Comparison of ENCODE assay signal across 14 cellular contexts in genomic region chr16:48906076-48906475, GRCh38.
DNase-seq lines count a peak whose midpoint lies in the region; ATAC-seq and TF ChIP-seq lines count a peak whose summit lies in the region.
"Had no signal": no experiment of that assay in that cellular context is flagged by ENCODE, and none has a peak within 500 bp of the region (broad histone marks: within the 10 kb centered on the region; RNA-seq: fewer than 3 reads in every experiment).

No MANE protein-coding gene starts in this region.

- H3F3A ChIP-seq in GM23338 (replicated peaks; ENCODE audit: low read depth), result no peaks in the 10 kb centered on the region

- H3K9me3 Mint-ChIP-seq in GM23338 (no peaks in the 10 kb centered on the region), type B pancreatic cell (no peaks in the 10 kb centered on the region)
- peaks cover 0 to 5% (median 0%) of the 10 kb centered on the region in 11 donors for H3K9me3 Mint-ChIP-seq in naive thymus-derived CD4-positive, alpha-beta T cell
- H3K9me3 Mint-ChIP-seq in activated CD8-positive, alpha-beta T cell treated with anti-CD3 and anti-CD28 coated beads, Interleukin-2, amount 10 ng/mL, durations not matched to agents 7 days and 5 days (ENCODE audit: insufficient read depth), result no peaks in the 10 kb centered on the region
- H3K9me3 Mint-ChIP-seq: CD4-positive, alpha-beta T cell had no signal

- H3K4me3 Mint-ChIP-seq in GM23338 (no peak overlapping the region), type B pancreatic cell (peak overlapping the region; percentile 44)
- no peak overlapping the region for H3K4me3 Mint-ChIP-seq in naive thymus-derived CD4-positive, alpha-beta T cell
- no peak overlapping the region for H3K4me3 Mint-ChIP-seq in activated CD8-positive, alpha-beta T cell treated with anti-CD3 and anti-CD28 coated beads, Interleukin-2, amount 10 ng/mL, durations not matched to agents 7 days and 5 days
- H3K4me3 Mint-ChIP-seq: B cell; CD4-positive, alpha-beta T cell had no signal

- POLR2A ChIA-PET in naive thymus-derived CD4-positive, alpha-beta T cell (lab: Charles Lee), result no interaction called here
- POLR2A ChIA-PET in activated CD8-positive, alpha-beta T cell treated with anti-CD3 and anti-CD28 coated beads, Interleukin-2, amount 10 ng/mL, durations not matched to agents 7 days and 5 days (lab: Charles Lee), result no interaction called here

- DNase-seq in GM23338 (ENCODE audit: low spot score) (no peak), coronary artery (ENCODE audit: low spot score) (peak; percentile 29), left lobe of liver (ENCODE audit: low spot score) (peak; percentile 11), type B pancreatic cell (ENCODE audit: extremely low spot score, unreplicated experiment) (no peak)
- DNase-seq in naive thymus-derived CD4-positive, alpha-beta T cell, result no peak
- DNase-seq in activated CD8-positive, alpha-beta T cell treated with anti-CD3 and anti-CD28 coated beads, Interleukin-2, amount 10 ng/mL, durations not matched to agents 7 days and 5 days, result no peak
- DNase-seq: C1 segment of cervical spinal cord; Calu3; CD4-positive, alpha-beta T cell; DMS 273 treated with DMSO at 0.1 percent for 48 hours had no signal

- ATAC-seq in GM23338, result no peak
- no peak for ATAC-seq in left lobe of liver
- ATAC-seq in naive thymus-derived CD4-positive, alpha-beta T cell, result no peak
- ATAC-seq in GM18520 (IDR thresholded peaks at IDR 0.05; ENCODE audit: unreplicated experiment), result no peak
- ATAC-seq in activated CD8-positive, alpha-beta T cell treated with anti-CD3 and anti-CD28 coated beads, Interleukin-2, amount 10 ng/mL, durations not matched to agents 7 days and 5 days, result no peak
- ATAC-seq: HCT116 had no signal

- H3K27ac Mint-ChIP-seq in GM23338, result no peak overlapping the region
- no peak overlapping the region for H3K27ac Mint-ChIP-seq in type B pancreatic cell
- no peak overlapping the region for H3K27ac Mint-ChIP-seq in naive thymus-derived CD4-positive, alpha-beta T cell
- H3K27ac Mint-ChIP-seq in activated CD8-positive, alpha-beta T cell treated with anti-CD3 and anti-CD28 coated beads, Interleukin-2, amount 10 ng/mL, durations not matched to agents 7 days and 5 days, result no peak overlapping the region
- H3K27ac Mint-ChIP-seq: B cell; CD4-positive, alpha-beta T cell had no signal

- H3K4me1 Mint-ChIP-seq in GM23338, result peaks cover 18% of the 10 kb centered on the region
- H3K4me1 Mint-ChIP-seq in type B pancreatic cell (ENCODE audit: unreplicated experiment), result peaks cover 15% of the 10 kb centered on the region
- no peaks in the 10 kb centered on the region for H3K4me1 Mint-ChIP-seq in naive thymus-derived CD4-positive, alpha-beta T cell
- H3K4me1 Mint-ChIP-seq in activated CD8-positive, alpha-beta T cell treated with anti-CD3 and anti-CD28 coated beads, Interleukin-2, amount 10 ng/mL, durations not matched to agents 7 days and 5 days (ENCODE audit: low read depth), result no peaks in the 10 kb centered on the region
- H3K4me1 Mint-ChIP-seq: B cell had no signal

- no peak for TF ChIP-seq CTCF in GM23338 (conservative IDR thresholded peaks at IDR 0.05; ENCODE audit: low read depth in 2 of 2)
- TF ChIP-seq CTCF in coronary artery (IDR thresholded peaks at IDR 0.05), result no peak
- no peak for TF ChIP-seq CTCF in type B pancreatic cell (conservative IDR thresholded peaks at IDR 0.05)

- 0 out of 2 replicates have a peak, but pooled peaks cover 4% of the 10 kb centered on the region for H3K4me1 ChIP-seq in GM23338 (ENCODE audit: insufficient read depth)
- no peaks in the 10 kb centered on the region for H3K4me1 ChIP-seq in naive thymus-derived CD4-positive, alpha-beta T cell (ENCODE audit: control insufficient read depth in 2 of 2, insufficient read depth in 2 of 2, low read length in 2 of 2)

- H3K9me2 ChIP-seq in GM23338 (ENCODE audit: insufficient read depth), result peaks cover 7% of the 10 kb centered on the region; the same call in 1 of the 2 replicates

- H3K4me3 ChIP-seq in GM23338 (no peak overlapping the region), coronary artery (no peak overlapping the region)
- no peak overlapping the region for H3K4me3 ChIP-seq in naive thymus-derived CD4-positive, alpha-beta T cell (ENCODE audit: low read length)

- no peaks in the 10 kb centered on the region for H3K9me3 ChIP-seq in naive thymus-derived CD4-positive, alpha-beta T cell (ENCODE audit: control insufficient read depth in 2 of 3, low read length in 3 of 3)

- H4K20me1 ChIP-seq in GM23338 (replicated peaks; ENCODE audit: insufficient read depth), result no peaks in the 10 kb centered on the region

- no peaks in the 10 kb centered on the region for H3K27me3 ChIP-seq in GM23338 (ENCODE audit: insufficient read depth)
- H3K27me3 ChIP-seq in naive thymus-derived CD4-positive, alpha-beta T cell (ENCODE audit: control insufficient read depth in 2 of 2, insufficient read depth in 2 of 2, low read length in 2 of 2), result no peaks in the 10 kb centered on the region

- intact Hi-C loops in naive thymus-derived CD4-positive, alpha-beta T cell (cut with micrococcal nuclease), result no loop called here

- no peaks in the 10 kb centered on the region for H3K36me3 Mint-ChIP-seq in GM23338 (ENCODE audit: low read depth)
- H3K36me3 Mint-ChIP-seq in type B pancreatic cell, result no peaks in the 10 kb centered on the region
- no peaks in the 10 kb centered on the region for H3K36me3 Mint-ChIP-seq in naive thymus-derived CD4-positive, alpha-beta T cell
- no peaks in the 10 kb centered on the region for H3K36me3 Mint-ChIP-seq in activated CD8-positive, alpha-beta T cell treated with anti-CD3 and anti-CD28 coated beads, Interleukin-2, amount 10 ng/mL, durations not matched to agents 7 days and 5 days (ENCODE audit: low read depth)

- H3K36me3 ChIP-seq in GM23338 (ENCODE audit: insufficient read depth), result no peaks in the 10 kb centered on the region
- H3K36me3 ChIP-seq in naive thymus-derived CD4-positive, alpha-beta T cell (ENCODE audit: control insufficient read depth in 2 of 3, insufficient read depth in 3 of 3, low read length in 3 of 3), result no peaks in the 10 kb centered on the region

- H3K27me3 Mint-ChIP-seq in GM23338 (ENCODE audit: insufficient read depth, low read depth, poor library complexity) (peaks cover 4% of the 10 kb centered on the region), type B pancreatic cell (peaks cover 44% of the 10 kb centered on the region)
- H3K27me3 Mint-ChIP-seq in naive thymus-derived CD4-positive, alpha-beta T cell, result peaks cover 0 to 11% (median 0%) of the 10 kb centered on the region in 5 donors
- no peaks in the 10 kb centered on the region for H3K27me3 Mint-ChIP-seq in activated CD8-positive, alpha-beta T cell treated with anti-CD3 and anti-CD28 coated beads, Interleukin-2, amount 10 ng/mL, durations not matched to agents 7 days and 5 days (ENCODE audit: low read depth)
- H3K27me3 Mint-ChIP-seq: B cell; CD4-positive, alpha-beta T cell had no signal

- H3K27ac ChIP-seq in GM23338 (ENCODE audit: low read depth), result no peak overlapping the region
- H3K27ac ChIP-seq in coronary artery, result no peak overlapping the region
- H3K27ac ChIP-seq in naive thymus-derived CD4-positive, alpha-beta T cell (ENCODE audit: low read depth, low read length), result no peak overlapping the region
- H3K27ac ChIP-seq: HL-60 had no signal

- H2AFZ ChIP-seq in GM23338, result 0 out of 2 replicates have a peak overlapping the region, but pooled peaks have one; percentile 23

- CTCF ChIA-PET in naive thymus-derived CD4-positive, alpha-beta T cell (lab: Charles Lee), result no interaction called here
- CTCF ChIA-PET in activated CD8-positive, alpha-beta T cell treated with anti-CD3 and anti-CD28 coated beads, Interleukin-2, amount 10 ng/mL, durations not matched to agents 7 days and 5 days (lab: Charles Lee), result no interaction called here

- no peak overlapping the region for H3K4me2 ChIP-seq in GM23338

- H3K79me2 ChIP-seq in GM23338 (replicated peaks; ENCODE audit: insufficient read depth), result no peaks in the 10 kb centered on the region

TF ChIP-seq in GM23338, 12 proteins besides CTCF, POLR2A, EP300 and RAD21:
- TF ChIP-seq NANOG (IDR thresholded peaks at IDR 0.05; ENCODE audit: borderline replicate concordance), result no peak
- no peak for TF ChIP-seq CREB1 (CRISPR knock-in tag; IDR thresholded peaks at IDR 0.05; ENCODE audit: low read depth)
TF ChIP-seq in GM23338: peak in this region for 0.

Comparison
In these comparisons a context has a peak if more than half of its experiments do, and no peak if none do; other contexts are left out.
1. DNase-seq: peak in coronary artery (single experiment) and left lobe of liver (single experiment); none in GM23338 (single experiment), type B pancreatic cell (single experiment), naive thymus-derived CD4-positive, alpha-beta T cell (0 of 9) and activated CD8-positive, alpha-beta T cell treated with anti-CD3 and anti-CD28 coated beads, Interleukin-2, amount 10 ng/mL, durations not matched to agents 7 days and 5 days (single experiment).